Comparison of ENCODE assay signal across 20 cellular contexts in genomic region chr14:94317259-94317658, GRCh38. TPM values are rescaled to one million over a fixed set of nuclear protein-coding genes. Genes with fewer than 3 reads are reported as not detected.
DNase-seq lines count a peak whose midpoint lies in the region; ATAC-seq and TF ChIP-seq lines count a peak whose summit lies in the region.
"Had no signal": no experiment of that assay in that cellular context is flagged by ENCODE, and none has a peak within 500 bp of the region (broad histone marks: within the 10 kb centered on the region; RNA-seq: fewer than 3 reads in every experiment).

No MANE protein-coding gene starts in this region.

- H4K91ac ChIP-seq in neuronal stem cell (ENCODE audit: low read depth, low read length, poor library complexity): no peak overlapping the region

- peaks cover 0 to 7% of the 10 kb centered on the region in 2 donors for H3K9me3 ChIP-seq in right atrium auricular region
- no peaks in the 10 kb centered on the region for H3K9me3 ChIP-seq in neuronal stem cell (replicated peaks in 1 of 2; ENCODE audit: control insufficient read depth in 2 of 2, insufficient read depth in 1 of 2, low read depth in 1 of 2, low read length in 2 of 2)
- H3K9me3 ChIP-seq: psoas muscle, SJSA1, thoracic aorta had no signal

- H3K27me3 Mint-ChIP-seq in osteocyte (ENCODE audit: unreplicated experiment): no peaks in the 10 kb centered on the region
- H3K27me3 Mint-ChIP-seq: activated naive CD8-positive, alpha-beta T cell had no signal

- no peak overlapping the region for H3K4me3 ChIP-seq in right atrium auricular region
- H3K4me3 ChIP-seq in neuronal stem cell (ENCODE audit: low read length in 2 of 2): no peak overlapping the region
- H3K4me3 ChIP-seq: psoas muscle, SJSA1, thoracic aorta had no signal

- no peak for TF ChIP-seq POLR2A in erythroblast (IDR thresholded peaks at IDR 0.05; ENCODE audit: low read length)

- no peak overlapping the region for H3K18ac ChIP-seq in neuronal stem cell (ENCODE audit: low read length)

- no peak overlapping the region for H4K8ac ChIP-seq in neuronal stem cell (ENCODE audit: low read depth, low read length)

- H3K36me3 ChIP-seq in right atrium auricular region (no peaks in the 10 kb centered on the region), neuronal stem cell (replicated peaks in 1 of 2; ENCODE audit: control insufficient read depth in 2 of 2, insufficient read depth in 2 of 2, low read length in 2 of 2) (no peaks in the 10 kb centered on the region)
- H3K36me3 ChIP-seq: SJSA1, thoracic aorta had no signal

- no peaks in the 10 kb centered on the region for H3K79me1 ChIP-seq in neuronal stem cell (ENCODE audit: low read depth, low read length)

- DNase-seq in Right ventricle myocardium inferior (ENCODE audit: missing footprints): no peak
- DNase-seq in cardiac septum (ENCODE audit: low spot score): no peak
- DNase-seq in right atrium auricular region (ENCODE audit: low spot score): peak; percentile 60
- DNase-seq in osteocyte (ENCODE audit: extremely low spot score, unreplicated experiment): peak; percentile 53
- no peak for DNase-seq in neuronal stem cell (ENCODE audit: low spot score)
- no peak for DNase-seq in central memory CD4-positive, alpha-beta T cell
- DNase-seq in erythroblast (lab: John Stamatoyannopoulos, UW): no peak
- DNase-seq: activated CD4-positive, alpha-beta T cell treated with anti-CD3 and anti-CD28 coated beads, Interleukin-2, amount 50 U/mL, for 4 hours; activated T-cell treated with anti-CD3 and anti-CD28 coated beads, Interleukin-2, amount 50 U/mL, for 4 hours; caudate nucleus; endodermal cell; NCI-H187 had no signal

- no peak overlapping the region for H2AK5ac ChIP-seq in neuronal stem cell (ENCODE audit: low read depth, low read length)

- H2BK120ac ChIP-seq in neuronal stem cell (ENCODE audit: low read depth, low read length): no peak overlapping the region

- H3K4me2 ChIP-seq in neuronal stem cell (ENCODE audit: insufficient read depth, low read length, poor library complexity, severe bottlenecking): no peak overlapping the region

- no peaks in the 10 kb centered on the region for H3K36me3 Mint-ChIP-seq in osteocyte (ENCODE audit: unreplicated experiment)
- H3K36me3 Mint-ChIP-seq: activated naive CD8-positive, alpha-beta T cell had no signal

- peak; percentile 83 for ATAC-seq in Right ventricle myocardium inferior
- no peak for ATAC-seq in SK-N-SH treated with all-trans-retinoic acid at 6 μM for 48 hours
- ATAC-seq: activated T-cell treated with anti-CD3 and anti-CD28 coated beads, Interleukin-2, amount 50 U/mL, for 4 hours; psoas muscle had no signal

- H2BK12ac ChIP-seq in neuronal stem cell (ENCODE audit: low read length): no peak overlapping the region

- H3K23ac ChIP-seq in neuronal stem cell (ENCODE audit: low read depth, low read length, poor library complexity): no peak overlapping the region

- H3K4ac ChIP-seq in neuronal stem cell (ENCODE audit: low read length): no peak overlapping the region

- H3K27ac Mint-ChIP-seq in osteocyte (ENCODE audit: unreplicated experiment): no peak overlapping the region
- H3K27ac Mint-ChIP-seq: activated naive CD8-positive, alpha-beta T cell; endodermal cell had no signal

- H3K27me3 ChIP-seq in right atrium auricular region (no peaks in the 10 kb centered on the region), neuronal stem cell (ENCODE audit: control insufficient read depth in 3 of 3, insufficient read depth in 3 of 3, low read depth in 1 of 3, low read length in 3 of 3) (peaks cover 0 to 3% (median 0%) of the 10 kb centered on the region in 3 experiments)
- H3K27me3 ChIP-seq: SJSA1 had no signal

- H3K14ac ChIP-seq in neuronal stem cell (ENCODE audit: low read length): no peak overlapping the region

- H2BK15ac ChIP-seq in neuronal stem cell (ENCODE audit: low read length): no peak overlapping the region

- H3K4me1 Mint-ChIP-seq in osteocyte (ENCODE audit: unreplicated experiment): no peaks in the 10 kb centered on the region
- H3K4me1 Mint-ChIP-seq: endodermal cell had no signal

- H3K9me3 Mint-ChIP-seq in osteocyte (ENCODE audit: unreplicated experiment): peaks cover 10% of the 10 kb centered on the region
- H3K9me3 Mint-ChIP-seq: endodermal cell had no signal

- H2AFZ ChIP-seq in neuronal stem cell (ENCODE audit: low read length): no peak overlapping the region

- no peak overlapping the region for H2BK5ac ChIP-seq in neuronal stem cell (ENCODE audit: low read length)

- peak overlapping the region in 1 of 2 donors; percentile 51 for H3K27ac ChIP-seq in right atrium auricular region
- H3K27ac ChIP-seq in neuronal stem cell (replicated peaks; ENCODE audit: low read length): no peak overlapping the region
- H3K27ac ChIP-seq: C4-2B, psoas muscle, SJSA1, thoracic aorta had no signal

- WGBS in neuronal stem cell (ENCODE audit: extremely low coverage in 2 of 2, insufficient read length in 2 of 2, insufficient replicate concordance in 1 of 2), 2 donors: no CpG with 5 or more reads among the region's 4 CpGs

- intact Hi-C loops in Right ventricle myocardium inferior (cut with DNase I) (no loop called here), cardiac septum (cut with DNase I) (no loop called here)

- no peak overlapping the region for H3K4me3 Mint-ChIP-seq in osteocyte (ENCODE audit: unreplicated experiment)
- H3K4me3 Mint-ChIP-seq: activated naive CD8-positive, alpha-beta T cell; activated T-cell treated with anti-CD3 and anti-CD28 coated beads, Interleukin-2, amount 50 U/mL, for 4 hours; endodermal cell had no signal

- H3K9ac ChIP-seq in neuronal stem cell (ENCODE audit: low read depth, low read length, poor library complexity): no peak overlapping the region

- no peak for TF ChIP-seq CTCF in right atrium auricular region (IDR thresholded peaks at IDR 0.05)
- no peak for TF ChIP-seq CTCF in osteocyte (IDR thresholded peaks at IDR 0.05)

- H3K4me1 ChIP-seq in right atrium auricular region (peaks cover 0 to 8% of the 10 kb centered on the region in 2 donors), neuronal stem cell (ENCODE audit: control insufficient read depth in 2 of 2, insufficient read depth in 1 of 2, low read depth in 1 of 2, low read length in 2 of 2) (peaks cover 0 to 2% of the 10 kb centered on the region in 2 donors)
- H3K4me1 ChIP-seq: psoas muscle, SJSA1 had no signal

TF ChIP-seq in SK-N-SH treated with all-trans-retinoic acid at 6 μM for 48 hours, 23 proteins besides CTCF, POLR2A, EP300 and RAD21:
- TF ChIP-seq OSR1 (CRISPR knock-in tag; IDR thresholded peaks at IDR 0.05): no peak
- TF ChIP-seq ISL1 (CRISPR knock-in tag; IDR thresholded peaks at IDR 0.05): no peak
- no peak for TF ChIP-seq ZFP3 (CRISPR knock-in tag; IDR thresholded peaks at IDR 0.05)
- TF ChIP-seq TCF4 (CRISPR knock-in tag; IDR thresholded peaks at IDR 0.05; ENCODE audit: borderline replicate concordance): no peak

RNA-seq across cellular contexts. Expression of gene SERPINA6, which starts 5.9 kb away (rescaled TPM):
- not detected for total RNA-seq in Right ventricle myocardium inferior
- not detected for total RNA-seq in cardiac septum
- total RNA-seq in right atrium auricular region: not detected
- not detected in 2 replicates for total RNA-seq in osteocyte
- polyA plus RNA-seq in neuronal stem cell (2013, experiment 1 of 2): not detected
- not detected for polyA plus RNA-seq in neuronal stem cell (2013, experiment 2 of 2)
- total RNA-seq: A172; activated T-cell treated with anti-CD3 and anti-CD28 coated beads, Interleukin-2, amount 50 U/mL, for 4 hours; endodermal cell; NCI-H460; psoas muscle; SJSA1; thoracic aorta had no signal
- polyA plus RNA-seq: psoas muscle had no signal

RNA-seq across cellular contexts. Expression of gene SERPINA10, which starts 24.2 kb away (rescaled TPM):
- total RNA-seq in Right ventricle myocardium inferior (not detected), cardiac septum (not detected), right atrium auricular region (not detected), osteocyte (not detected in 2 replicates)
- polyA plus RNA-seq in neuronal stem cell (2013, experiment 1 of 2): not detected
- polyA plus RNA-seq in neuronal stem cell (2013, experiment 2 of 2): not detected
- total RNA-seq: A172; activated T-cell treated with anti-CD3 and anti-CD28 coated beads, Interleukin-2, amount 50 U/mL, for 4 hours; endodermal cell; NCI-H460; psoas muscle; SJSA1 had no signal
- polyA plus RNA-seq: psoas muscle had no signal

RNA-seq across cellular contexts. Expression of gene SERPINA2, which starts 49.2 kb away (rescaled TPM):
- not detected for total RNA-seq in Right ventricle myocardium inferior
- total RNA-seq in cardiac septum: not detected
- not detected for total RNA-seq in right atrium auricular region
- total RNA-seq in osteocyte: not detected in 2 replicates
- not detected for polyA plus RNA-seq in neuronal stem cell (2013, experiment 1 of 2)
- polyA plus RNA-seq in neuronal stem cell (2013, experiment 2 of 2): not detected
- total RNA-seq: A172; activated T-cell treated with anti-CD3 and anti-CD28 coated beads, Interleukin-2, amount 50 U/mL, for 4 hours; endodermal cell; NCI-H460; psoas muscle; SJSA1; thoracic aorta had no signal
- polyA plus RNA-seq: psoas muscle had no signal

Comparison
In these comparisons a context has a peak if more than half of its experiments do, and no peak if none do; other contexts are left out.
1. DNase-seq: peak in right atrium auricular region (single experiment) and osteocyte (single experiment); none in Right ventricle myocardium inferior (single experiment), cardiac septum (single experiment), neuronal stem cell (single experiment), central memory CD4-positive, alpha-beta T cell (single experiment) and erythroblast (0 of 2).